12 cellular contexts compared by ENCODE assay signal in the genomic region with DNA sequence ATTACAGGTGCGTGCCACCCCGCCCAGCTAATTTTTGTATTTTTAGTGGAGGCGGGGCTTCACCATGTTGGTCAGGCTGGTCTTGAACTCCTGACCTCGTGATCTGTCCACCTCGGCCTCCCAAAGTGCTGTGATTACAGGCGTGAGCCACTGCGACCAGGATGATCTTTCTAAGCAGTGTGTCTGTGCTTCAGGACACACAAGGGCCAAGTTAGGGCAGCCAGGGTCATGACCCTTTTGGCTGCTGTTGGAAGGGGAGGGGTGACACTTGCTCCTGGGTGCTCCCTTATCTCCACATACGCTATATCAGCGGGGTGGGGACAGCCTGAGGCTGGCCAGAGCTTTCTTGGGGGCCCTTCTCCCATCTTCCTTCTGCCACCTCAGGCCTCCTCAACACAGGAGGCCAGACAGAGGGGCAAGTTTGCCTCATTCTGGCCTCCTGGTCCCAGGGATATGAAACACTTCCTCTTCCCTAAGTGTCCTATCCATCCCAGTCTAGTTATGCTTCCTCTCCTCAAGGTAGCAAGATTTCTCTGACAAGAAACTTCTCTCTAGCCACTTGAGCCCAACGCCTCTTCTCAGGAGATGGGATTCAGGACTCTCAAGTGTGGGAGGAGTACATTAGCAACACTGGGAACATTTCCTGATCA. TPM values are rescaled to one million over a fixed set of nuclear protein-coding genes. Genes with fewer than 3 reads are reported as not detected.
DNase-seq lines count a peak whose midpoint lies in the region; ATAC-seq and TF ChIP-seq lines count a peak whose summit lies in the region.
"Had no signal": no experiment of that assay in that cellular context is flagged by ENCODE, and none has a peak within 500 bp of the region (broad histone marks: within the 10 kb centered on the region; RNA-seq: fewer than 3 reads in every experiment).

No MANE protein-coding gene starts in this region.

- no peaks in the 10 kb centered on the region for H3K4me1 ChIP-seq in right cardiac atrium (ENCODE audit: control insufficient read depth, insufficient read depth, low read length)
- peaks cover 23% of the 10 kb centered on the region for H3K4me1 ChIP-seq in adipocyte (ENCODE audit: control insufficient read depth, insufficient read depth, low read length)
- peaks cover 23% of the 10 kb centered on the region for H3K4me1 ChIP-seq in mucosa of stomach (ENCODE audit: control insufficient read depth, insufficient read depth, low read length)
- H3K4me1 ChIP-seq in uterus, result peaks cover 5 to 11% of the 10 kb centered on the region in 2 donors
- peaks cover 8% of the 10 kb centered on the region for H3K4me1 ChIP-seq in foreskin keratinocyte

- H3K27me3 ChIP-seq in right cardiac atrium (ENCODE audit: control insufficient read depth, insufficient read depth) (no peaks in the 10 kb centered on the region), adipocyte (replicated peaks; ENCODE audit: control insufficient read depth, insufficient read depth, low read length) (peaks cover 13% of the 10 kb centered on the region), mucosa of stomach (ENCODE audit: control insufficient read depth, insufficient read depth, low read length) (no peaks in the 10 kb centered on the region), uterus (no peaks in the 10 kb centered on the region), foreskin keratinocyte (no peaks in the 10 kb centered on the region)

- intact Hi-C loops in left ventricle myocardium superior (cut with micrococcal nuclease) (no loop called here), right cardiac atrium (cut with DNase I) (no loop called here), uterus (cut with DNase I; ENCODE audit: low total_unique reads) (no loop called here)

- H3K9me3 ChIP-seq in right cardiac atrium (ENCODE audit: control insufficient read depth, low read length) (no peaks in the 10 kb centered on the region), adipocyte (ENCODE audit: control insufficient read depth, low read length) (no peaks in the 10 kb centered on the region), mucosa of stomach (ENCODE audit: control insufficient read depth, low read length) (no peaks in the 10 kb centered on the region), uterus (no peaks in the 10 kb centered on the region)

- H3K9ac ChIP-seq in adipocyte (ENCODE audit: low read length), result no peak overlapping the region
- no peak overlapping the region for H3K9ac ChIP-seq in mucosa of stomach (ENCODE audit: low read length)

- WGBS in right cardiac atrium, result 77% methylated on average over 10 of the region's 10 CpGs

- no peak for TF ChIP-seq POLR2A in uterus (IDR thresholded peaks at IDR 0.05)

- H3K4me3 ChIP-seq in right cardiac atrium (ENCODE audit: low read length) (no peak overlapping the region), adipocyte (ENCODE audit: low read length) (peak overlapping the region; percentile 97), mucosa of stomach (ENCODE audit: low read length) (peak overlapping the region; percentile 18), uterus (no peak overlapping the region)

- H3K36me3 ChIP-seq in adipocyte (ENCODE audit: control insufficient read depth, insufficient read depth, low read length, severe bottlenecking), result no peaks in the 10 kb centered on the region
- no peaks in the 10 kb centered on the region for H3K36me3 ChIP-seq in mucosa of stomach (ENCODE audit: control insufficient read depth, insufficient read depth, low read length)
- no peaks in the 10 kb centered on the region for H3K36me3 ChIP-seq in uterus

- no peak for TF ChIP-seq CTCF in uterus (IDR thresholded peaks at IDR 0.05)
- no peak for TF ChIP-seq CTCF in foreskin keratinocyte (conservative IDR thresholded peaks at IDR 0.05)

- H3K27ac ChIP-seq in right cardiac atrium (ENCODE audit: low read length) (no peak overlapping the region), uterus (peak overlapping the region in 1 of 2 donors; percentile 93), foreskin keratinocyte (no peak overlapping the region)

- DNase-seq in left ventricle myocardium superior (peak; percentile 14), right cardiac atrium (no peak), adipocyte (ENCODE audit: low read depth) (no peak), uterus (no peak), foreskin keratinocyte (no peak), NCI-H1092 treated with DMSO at 0.1 percent for 48 hours (lab: John Stamatoyannopoulos, UW) (no peak)
- DNase-seq: activated gamma-delta T cell; naive B cell; NCI-H146; stimulated activated CD4-positive, alpha-beta T cell treated with anti-CD3 and anti-CD28 coated beads, Interleukin-4, amount 100 ng/mL, for 24 hours had no signal

- ATAC-seq in left ventricle myocardium superior (no peak), right cardiac atrium (no peak), foreskin keratinocyte (no peak), HG02840 (IDR thresholded peaks at IDR 0.05; ENCODE audit: low FRiP score, unreplicated experiment) (no peak)

RNA-seq across cellular contexts. Expression of a gene that starts 1.9 kb away (rescaled TPM):
- total RNA-seq in left ventricle myocardium superior (7.4 TPM), right cardiac atrium (1 to 10 TPM; 6.3 to 7.9 (median 7.6) TPM), uterus (10 to 100 TPM in 3 of 4 donors, 1 to 10 TPM in 1; 3.8 to 14.1 (median 13.4) TPM), foreskin keratinocyte (8.5 and 9.8 TPM in 2 replicates)
- polyA plus RNA-seq in right cardiac atrium (3.2 TPM), foreskin keratinocyte (3.0 and 4.7 TPM in 2 replicates)

RNA-seq across cellular contexts. Expression of a gene that starts 25.3 kb away (rescaled TPM):
- total RNA-seq in left ventricle myocardium superior, result 18.6 TPM
- total RNA-seq in right cardiac atrium, result 10 to 100 TPM; 12.2 to 16.6 (median 13.3) TPM
- 15.4 TPM for polyA plus RNA-seq in right cardiac atrium
- total RNA-seq in uterus, result 10 to 100 TPM in 2 of 4 donors, 1 to 10 TPM in 2; 1.8 to 45.1 (median 10.5) TPM
- total RNA-seq in foreskin keratinocyte, result 13.2 and 14.3 TPM in 2 replicates
- 14.4 and 18.1 TPM in 2 replicates for polyA plus RNA-seq in foreskin keratinocyte

RNA-seq across cellular contexts. Expression of a gene that starts 28.9 kb away (rescaled TPM):
- total RNA-seq in left ventricle myocardium superior, result 637 TPM
- 100 to 1,000 TPM; 535 to 714 (median 622) TPM for total RNA-seq in right cardiac atrium
- 1,268 TPM for polyA plus RNA-seq in right cardiac atrium
- 1,000 to 10,000 TPM in 3 of 4 donors, 100 to 1,000 TPM in 1; 999 to 4,423 (median 2,373) TPM for total RNA-seq in uterus
- total RNA-seq in foreskin keratinocyte, result 2,227 and 2,321 TPM in 2 replicates
- 3,069 and 3,317 TPM in 2 replicates for polyA plus RNA-seq in foreskin keratinocyte

RNA-seq across cellular contexts. Expression of a gene that starts 29.1 kb away (rescaled TPM):
- total RNA-seq in left ventricle myocardium superior, result 52.0 TPM
- 10 to 100 TPM; 14.4 to 23.3 (median 21.1) TPM for total RNA-seq in right cardiac atrium
- polyA plus RNA-seq in right cardiac atrium, result 23.8 TPM
- 10 to 100 TPM in 2 of 4 donors, 1 to 10 TPM in 2; 6.5 to 25.9 (median 11.3) TPM for total RNA-seq in uterus
- total RNA-seq in foreskin keratinocyte, result 9.8 and 11.0 TPM in 2 replicates
- polyA plus RNA-seq in foreskin keratinocyte, result 10.5 and 11.1 TPM in 2 replicates

Comparison
In these comparisons a context has a peak if more than half of its experiments do, and no peak if none do; other contexts are left out.
1. H3K4me3 ChIP-seq: peak in adipocyte (single experiment) and mucosa of stomach (single experiment); none in right cardiac atrium (single experiment) and uterus (0 of 2).